ENCODE assay signal across 8 cellular contexts in the genomic region with DNA sequence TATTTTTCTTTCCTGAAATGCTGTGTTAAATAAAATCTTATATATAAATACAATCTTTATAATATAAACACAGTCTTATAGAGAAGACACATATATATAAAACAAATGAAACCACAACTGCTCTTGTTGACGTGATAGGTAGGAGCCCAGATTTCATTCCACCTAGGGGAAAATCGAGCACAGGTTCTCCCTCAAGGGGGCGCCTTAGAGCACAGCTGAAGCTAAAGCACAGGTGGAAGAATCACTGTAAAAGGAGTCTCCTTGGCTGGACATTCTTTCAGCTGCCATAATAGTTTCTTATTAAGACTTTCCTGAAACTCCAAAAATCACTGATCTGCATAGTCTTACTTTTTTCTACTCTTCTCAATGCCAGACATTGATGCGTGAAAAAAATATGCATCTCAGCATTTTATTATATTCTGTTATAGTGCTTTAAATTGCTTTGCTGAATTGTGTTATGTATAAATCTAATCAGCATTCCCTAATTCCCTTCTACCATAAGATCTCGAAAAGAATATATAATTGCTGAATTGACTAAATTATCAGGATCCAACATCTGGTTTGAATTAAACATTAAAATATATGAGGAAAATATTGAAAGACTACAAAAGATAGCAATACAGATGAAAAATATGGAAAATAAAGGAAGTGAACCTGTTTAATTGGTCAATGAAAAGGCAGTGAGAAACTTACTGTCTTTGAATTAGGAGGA.
DNase-seq lines count a peak whose midpoint lies in the region; ATAC-seq and TF ChIP-seq lines count a peak whose summit lies in the region.

No MANE protein-coding gene starts in this region.

- H3K9me3 ChIP-seq in HEK293 (ENCODE audit: control insufficient read depth, insufficient read depth, low read depth, low read length), result no peaks in the 10 kb centered on the region

- no peak overlapping the region for H3K4me3 Mint-ChIP-seq in T-helper 2 cell treated with Interferon-gamma antibody and Interleukin-4, amounts not matched to agents 5 μg/mL and 100 μg/mL, for 36 hours

- TF ChIP-seq CTCF in HEK293 (tag by site-specific recombination; IDR thresholded peaks at IDR 0.05), result no peak

- H3K4me1 ChIP-seq in HEK293 (ENCODE audit: control insufficient read depth, insufficient read depth, low read length), result no peaks in the 10 kb centered on the region

- ATAC-seq in HG02852 (IDR thresholded peaks at IDR 0.05; ENCODE audit: unreplicated experiment) (no peak), HG03196 (IDR thresholded peaks at IDR 0.05; ENCODE audit: unreplicated experiment) (no peak)

- no peaks in the 10 kb centered on the region for H3K27me3 Mint-ChIP-seq in T-helper 2 cell treated with Interferon-gamma antibody and Interleukin-4, amounts not matched to agents 5 μg/mL and 100 μg/mL, for 36 hours (ENCODE audit: low read depth)

- H3K27ac ChIP-seq in HEK293 (ENCODE audit: extremely low read depth, low read depth, low read length), result no peak overlapping the region

- no peaks in the 10 kb centered on the region for H3K9me3 Mint-ChIP-seq in T-helper 2 cell treated with Interferon-gamma antibody and Interleukin-4, amounts not matched to agents 5 μg/mL and 100 μg/mL, for 36 hours

- no peaks in the 10 kb centered on the region for H3K36me3 Mint-ChIP-seq in T-helper 2 cell treated with Interferon-gamma antibody and Interleukin-4, amounts not matched to agents 5 μg/mL and 100 μg/mL, for 36 hours (ENCODE audit: low read depth)

- DNase-seq in DMS53 (lab: John Stamatoyannopoulos, UW) (peak; percentile 71), head of caudate nucleus (peak in 38 of 42 donors; percentile 7 to 76 (median 36))
- DNase-seq in T-helper 2 cell treated with Interferon-gamma antibody and Interleukin-4, amounts not matched to agents 5 μg/mL and 100 μg/mL, for 36 hours (ENCODE audit: low spot score), result peak; percentile 9
- DNase-seq in stimulated activated CD4-positive, alpha-beta T cell treated with anti-CD3 and anti-CD28 coated beads, Interleukin-4, amount 100 ng/mL, for 48 hours (ENCODE audit: low read depth in 2 of 2), result peak; percentile 5 to 42
- no peak for DNase-seq in activated effector memory CD4-positive, alpha-beta T cell treated with anti-CD3 and anti-CD28 coated beads, Interleukin-2, amount 50 U/mL, for 16 hours

- H3K36me3 ChIP-seq in HEK293 (ENCODE audit: control insufficient read depth in 2 of 2, insufficient read depth in 1 of 2, low read length in 2 of 2), result no peaks in the 10 kb centered on the region

- no peak overlapping the region for H3K4me3 ChIP-seq in HEK293 (ENCODE audit: low read depth, low read length)

- H3K27ac Mint-ChIP-seq in T-helper 2 cell treated with Interferon-gamma antibody and Interleukin-4, amounts not matched to agents 5 μg/mL and 100 μg/mL, for 36 hours, result no peak overlapping the region

- intact Hi-C loops in head of caudate nucleus (cut with DNase I), result no loop called here

- CTCF ChIA-PET in HEK293 (lab: Yijun Ruan, JAX), result interaction anchor here (0.5 to 1.5 kb wide), 17 partner anchors 8 to 1210 kb away, joined by 3 to 8 read pairs (median 3); no protein-coding TSS in a partner anchor

- no peaks in the 10 kb centered on the region for H3K4me1 Mint-ChIP-seq in T-helper 2 cell treated with Interferon-gamma antibody and Interleukin-4, amounts not matched to agents 5 μg/mL and 100 μg/mL, for 36 hours (ENCODE audit: low read depth)

- POLR2A ChIA-PET in HEK293 (lab: Yijun Ruan, JAX), result no interaction called here

TF ChIP-seq in HEK293, 187 proteins besides CTCF, POLR2A, EP300 and RAD21:
- no peak for TF ChIP-seq ZFP3 (tag by site-specific recombination; IDR thresholded peaks at IDR 0.05; ENCODE audit: low read depth)
- TF ChIP-seq ZNF585B (tag by site-specific recombination; IDR thresholded peaks at IDR 0.05), result no peak
- 0 out of 2 replicates have a peak, but pooled peaks have one; percentile 10 for TF ChIP-seq ZNF654 (tag by site-specific recombination; IDR thresholded peaks at IDR 0.05; ENCODE audit: low read depth)
